ENCODE assay signal across 1 cellular context in genomic region chr1:38134294-38134755, GRCh38.
A peak's percentile ranks its signal among the peaks of the same experiment; 100 is the strongest.
TF ChIP-seq lines count a peak whose summit lies in the region.

No MANE protein-coding gene starts in this region.

TF ChIP-seq in GM12878, 131 proteins besides CTCF, POLR2A, EP300 and RAD21:
- TF ChIP-seq SUZ12 (IDR thresholded peaks at IDR 0.05; ENCODE audit: unreplicated experiment) = peak; percentile 45
- no peak for TF ChIP-seq TCF3 (IDR thresholded peaks at IDR 0.05; ENCODE audit: borderline replicate concordance, insufficient read depth, low read depth, low read length)
- TF ChIP-seq CBX3 (IDR thresholded peaks at IDR 0.05; ENCODE audit: borderline replicate concordance, low read depth) = no peak
TF ChIP-seq in GM12878: peak in this region for 1.
